ENCODE assay signal across 2 cellular contexts in the genomic region with DNA sequence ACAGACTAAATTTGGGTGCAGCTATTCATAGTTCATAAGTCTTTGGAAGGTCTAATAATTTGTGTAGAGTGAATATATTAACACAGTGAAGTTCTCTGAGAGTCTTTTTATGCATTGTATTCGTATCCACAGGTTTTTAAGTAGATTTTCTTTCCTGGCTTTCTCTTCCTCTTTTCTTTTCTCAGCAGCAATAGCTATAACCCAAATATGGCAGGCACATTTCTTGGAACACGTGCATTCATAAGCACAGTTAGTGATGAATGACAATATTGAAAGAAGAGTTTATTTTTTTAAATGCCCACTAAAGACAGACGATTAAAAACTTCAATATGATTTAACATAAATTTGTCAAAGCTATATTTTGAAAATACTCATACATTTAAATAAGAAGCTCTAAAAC.
TF ChIP-seq lines count a peak whose summit lies in the region.

No MANE protein-coding gene starts in this region.

TF ChIP-seq in GM12878, 131 proteins besides CTCF, POLR2A, EP300 and RAD21 (continued from another document):
- peak; percentile 46 to 52; a peak in 1 of 4 replicates for TF ChIP-seq BHLHE40 (IDR thresholded peaks at IDR 0.05; ENCODE audit: borderline replicate concordance in 1 of 2, low read depth in 2 of 2, low read length in 1 of 2)
- no peak for TF ChIP-seq FOXM1 (IDR thresholded peaks at IDR 0.05; ENCODE audit: low read depth, low read length)
- TF ChIP-seq EGR1 (IDR thresholded peaks at IDR 0.05; ENCODE audit: borderline replicate concordance in 1 of 2, low read depth in 2 of 2, low read length in 2 of 2) = no peak
- no peak for TF ChIP-seq HDAC6 (IDR thresholded peaks at IDR 0.05; ENCODE audit: unreplicated experiment)
- TF ChIP-seq RUNX3 (IDR thresholded peaks at IDR 0.05; ENCODE audit: low read length) = no peak

TF ChIP-seq in SK-N-SH treated with all-trans-retinoic acid at 6 μM for 48 hours, 23 proteins besides CTCF, POLR2A, EP300 and RAD21 (continued from another document):
- no peak for TF ChIP-seq TSHZ2 (CRISPR knock-in tag; IDR thresholded peaks at IDR 0.05)
